ENCODE assay signal across 30 cellular contexts in genomic region chr7:101479217-101479616, GRCh38.
"Had no signal": no experiment of that assay in that cellular context is flagged by ENCODE, and none has a peak within 500 bp of the region (broad histone marks: within the 10 kb centered on the region; RNA-seq: fewer than 3 reads in every experiment).

No MANE protein-coding gene starts in this region.

- DNase-seq: activated B cell treated with CpG ODN at 0.5 μM for 24 hours; activated CD4-positive, alpha-beta memory T cell treated with anti-CD3 and anti-CD28 coated beads for 36 hours; activated CD4-positive, alpha-beta T cell treated with anti-CD3 and anti-CD28 coated beads for 4 hours; activated CD4-positive, alpha-beta T cell treated with anti-CD3 and anti-CD28 coated beads, Interleukin-2, amount 10 ng/mL, durations not matched to agents 24 days and 14 days; activated CD4-positive, alpha-beta T cell treated with anti-CD3 and anti-CD28 coated beads, Interleukin-2, amount 50 U/mL, for 1 hour; activated CD4-positive, alpha-beta T cell treated with anti-CD3 and anti-CD28 coated beads, Interleukin-2, amount 50 U/mL, for 4 hours; activated CD4-positive, CD25-positive, alpha-beta regulatory T cell treated with anti-CD3 and anti-CD28 coated beads, Interleukin-2, amount 50 U/mL, for 72 hours; activated CD8-positive, alpha-beta memory T cell treated with anti-CD3 and anti-CD28 coated beads, Interleukin-2, amount 50 U/mL, for 4 hours; activated CD8-positive, alpha-beta T cell treated with anti-CD3 and anti-CD28 coated beads for 36 hours; activated effector memory CD4-positive, alpha-beta T cell treated with Interleukin-2 at 50 U/mL for 16 hours; activated gamma-delta T cell; activated naive CD4-positive, alpha-beta T cell treated with anti-CD3 and anti-CD28 coated beads, Interleukin-2, amount 10 ng/mL, durations not matched to agents 7 days and 5 days; activated naive CD4-positive, alpha-beta T cell treated with Interleukin-2 at 50 U/mL for 16 hours; activated naive CD8-positive, alpha-beta T cell treated with anti-CD3 and anti-CD28 coated beads, Interleukin-2, amount 10 ng/mL, durations not matched to agents 7 days and 5 days; activated naive CD8-positive, alpha-beta T cell treated with anti-CD3 and anti-CD28 coated beads, Interleukin-2, amount 50 U/mL, for 24 hours; activated T-cell treated with anti-CD3 and anti-CD28 coated beads for 4 hours; activated T-cell treated with anti-CD3 and anti-CD28 coated beads, Interleukin-2, amount 50 U/mL, for 1 hour; activated T-cell treated with anti-CD3 and anti-CD28 coated beads, Interleukin-2, amount 50 U/mL, for 4 hours; activated T-cell treated with anti-CD3 and anti-CD28 coated beads, Interleukin-2, amount 50 U/mL, for 72 hours; aorta; body of pancreas; brain microvascular endothelial cell; central memory CD4-positive, alpha-beta T cell; T-helper 1 cell; T-helper 2 cell; T-helper 9 cell had no signal

- H3K9me3 ChIP-seq: body of pancreas had no signal

- H3K4me1 ChIP-seq: body of pancreas, breast epithelium had no signal

- FAIRE-seq: astrocyte, TTC549 had no signal

- H3K4me3 ChIP-seq: body of pancreas, breast epithelium had no signal

- H3K36me3 ChIP-seq: brain microvascular endothelial cell, breast epithelium had no signal

- ATAC-seq: activated CD8-positive, alpha-beta T cell treated with anti-CD3 and anti-CD28 coated beads for 36 hours; activated naive CD8-positive, alpha-beta T cell treated with anti-CD3 and anti-CD28 coated beads, Interleukin-2, amount 50 U/mL, for 24 hours; activated T-cell treated with anti-CD3 and anti-CD28 coated beads, Interleukin-2, amount 50 U/mL, for 4 hours; activated T-cell treated with anti-CD3 and anti-CD28 coated beads, Interleukin-2, amount 50 U/mL, for 72 hours; body of pancreas had no signal

- H3K27me3 ChIP-seq: body of pancreas, brain microvascular endothelial cell, breast epithelium had no signal

- H3K27ac ChIP-seq: body of pancreas, brain microvascular endothelial cell, breast epithelium, VCaP had no signal
